In genomic region chr22:36986242-36986821, GRCh38 we compare ENCODE assay signal across 8 cellular contexts. TPM values are rescaled to one million over a fixed set of nuclear protein-coding genes. Genes with fewer than 3 reads are reported as not detected.
DNase-seq lines count a peak whose midpoint lies in the region; ATAC-seq and TF ChIP-seq lines count a peak whose summit lies in the region.

No MANE protein-coding gene starts in this region.

- peak; percentile 74 for DNase-seq in activated CD4-positive, CD25-positive, alpha-beta regulatory T cell treated with anti-CD3 and anti-CD28 coated beads, Interleukin-2, amount 50 U/mL, for 72 hours
- DNase-seq in activated CD4-positive, CD25-positive, alpha-beta regulatory T cell (lab: John Stamatoyannopoulos, UW): no peak
- peak; percentile 78 for DNase-seq in activated CD4-positive, alpha-beta T cell treated with anti-CD3 and anti-CD28 coated beads, Interleukin-2, amount 10 ng/mL, durations not matched to agents 24 days and 14 days
- no peak for DNase-seq in foreskin keratinocyte
- DNase-seq in stimulated activated CD8-positive, alpha-beta memory T cell treated with anti-CD3 and anti-CD28 coated beads, Interleukin-7, amount 100 ng/mL, for 48 hours (ENCODE audit: extremely low read depth in 1 of 2, low read depth in 1 of 2): peak; percentile 18 to 43

- H3K27me3 Mint-ChIP-seq in activated CD4-positive, alpha-beta T cell treated with anti-CD3 and anti-CD28 coated beads, Interleukin-2, amount 10 ng/mL, durations not matched to agents 24 days and 14 days: peaks cover 25% of the 10 kb centered on the region

- H3K9me3 Mint-ChIP-seq in activated CD4-positive, alpha-beta T cell treated with anti-CD3 and anti-CD28 coated beads, Interleukin-2, amount 10 ng/mL, durations not matched to agents 24 days and 14 days: peaks cover 16% of the 10 kb centered on the region

- peak; percentile 71 for TF ChIP-seq CTCF in foreskin keratinocyte (conservative IDR thresholded peaks at IDR 0.05)

- H3K4me1 Mint-ChIP-seq in activated CD4-positive, alpha-beta T cell treated with anti-CD3 and anti-CD28 coated beads, Interleukin-2, amount 10 ng/mL, durations not matched to agents 24 days and 14 days: no peaks in the 10 kb centered on the region

- H3K4me1 ChIP-seq in foreskin keratinocyte: no peaks in the 10 kb centered on the region

- H3K4me3 Mint-ChIP-seq in activated CD4-positive, alpha-beta T cell treated with anti-CD3 and anti-CD28 coated beads, Interleukin-2, amount 10 ng/mL, durations not matched to agents 24 days and 14 days: no peak overlapping the region

- H3K36me3 Mint-ChIP-seq in activated CD4-positive, alpha-beta T cell treated with anti-CD3 and anti-CD28 coated beads, Interleukin-2, amount 10 ng/mL, durations not matched to agents 24 days and 14 days (ENCODE audit: low read depth): peaks cover 1% of the 10 kb centered on the region

- no peak overlapping the region for H3K27ac ChIP-seq in foreskin keratinocyte

- ATAC-seq in foreskin keratinocyte: no peak
- ATAC-seq in GM18909 (IDR thresholded peaks at IDR 0.05; ENCODE audit: poor library complexity, unreplicated experiment): no peak
- ATAC-seq in GM21528 (IDR thresholded peaks at IDR 0.05; ENCODE audit: low FRiP score, unreplicated experiment): no peak
- no peak for ATAC-seq in GM19455 (IDR thresholded peaks at IDR 0.05; ENCODE audit: unreplicated experiment)

- no peak overlapping the region for H3K27ac Mint-ChIP-seq in activated CD4-positive, alpha-beta T cell treated with anti-CD3 and anti-CD28 coated beads, Interleukin-2, amount 10 ng/mL, durations not matched to agents 24 days and 14 days

- intact Hi-C loops in activated CD4-positive, alpha-beta T cell treated with anti-CD3 and anti-CD28 coated beads, Interleukin-2, amount 10 ng/mL, durations not matched to agents 24 days and 14 days (cut with micrococcal nuclease): loop anchor here (2.0 kb wide), 1 partner anchor 274 kb away; no protein-coding TSS in a partner anchor

- H3K27me3 ChIP-seq in foreskin keratinocyte: peaks cover 2% of the 10 kb centered on the region

RNA-seq across cellular contexts. Expression of gene TST, which starts 32.9 kb away (rescaled TPM):
- total RNA-seq in activated CD4-positive, alpha-beta T cell treated with anti-CD3 and anti-CD28 coated beads, Interleukin-2, amount 10 ng/mL, durations not matched to agents 24 days and 14 days: 5.2 and 5.8 TPM in 2 replicates
- 18.1 and 19.7 TPM in 2 replicates for total RNA-seq in foreskin keratinocyte
- 23.2 and 26.2 TPM in 2 replicates for polyA plus RNA-seq in foreskin keratinocyte

RNA-seq across cellular contexts. Expression of gene MPST, which starts 33.2 kb away (rescaled TPM):
- 21.0 and 21.1 TPM in 2 replicates for total RNA-seq in activated CD4-positive, alpha-beta T cell treated with anti-CD3 and anti-CD28 coated beads, Interleukin-2, amount 10 ng/mL, durations not matched to agents 24 days and 14 days
- total RNA-seq in foreskin keratinocyte: 57.5 and 62.6 TPM in 2 replicates
- polyA plus RNA-seq in foreskin keratinocyte: 82.2 TPM in 2 replicates

Comparison
In these comparisons a context has a peak if more than half of its experiments do, and no peak if none do; other contexts are left out.
1. DNase-seq: peak in activated CD4-positive, CD25-positive, alpha-beta regulatory T cell treated with anti-CD3 and anti-CD28 coated beads, Interleukin-2, amount 50 U/mL, for 72 hours (single experiment), activated CD4-positive, alpha-beta T cell treated with anti-CD3 and anti-CD28 coated beads, Interleukin-2, amount 10 ng/mL, durations not matched to agents 24 days and 14 days (single experiment) and stimulated activated CD8-positive, alpha-beta memory T cell treated with anti-CD3 and anti-CD28 coated beads, Interleukin-7, amount 100 ng/mL, for 48 hours (2 of 2); none in activated CD4-positive, CD25-positive, alpha-beta regulatory T cell (0 of 4) and foreskin keratinocyte (0 of 2).